Comparison of ENCODE assay signal across 8 cellular contexts in genomic region chr19:49118565-49119410, GRCh38. TPM values are rescaled to one million over a fixed set of nuclear protein-coding genes. Genes with fewer than 3 reads are reported as not detected.
DNase-seq lines count a peak whose midpoint lies in the region; ATAC-seq, FAIRE-seq and TF ChIP-seq lines count a peak whose summit lies in the region.

C19orf73 (minus strand) TSS chr19:49119143; CDS start chr19:49119022, 121 bp downstream.

- peak; percentile 17 for TF ChIP-seq CTCF in GM12864 (IDR thresholded peaks at IDR 0.05; ENCODE audit: low read depth, low read length, missing control alignments)
- no peak for TF ChIP-seq CTCF in pancreas (IDR thresholded peaks at IDR 0.05)
- peak in 2 of 6 experiments; percentile 15 to 34 for TF ChIP-seq CTCF in thyroid gland (IDR thresholded peaks at IDR 0.05)

- H3K36me3 ChIP-seq in pancreas (no peaks in the 10 kb centered on the region), thyroid gland (no peaks in the 10 kb centered on the region)

- ATAC-seq in HG02610 (IDR thresholded peaks at IDR 0.05; ENCODE audit: unreplicated experiment) (peak; percentile 81), SK-N-SH treated with all-trans-retinoic acid at 6 μM for 48 hours (peak; percentile 87), pancreas (peak; percentile 85 to 92 (median 86))

- peak within 1 kb of the TSS; percentile 67 for H3K4me3 ChIP-seq in GM12864 (ENCODE audit: low read depth, low read length)
- peak within 1 kb of the TSS; percentile 47 to 71 (median 59) for H3K4me3 ChIP-seq in pancreas
- H3K4me3 ChIP-seq in thyroid gland (replicated peaks in 1 of 3): peak within 1 kb of the TSS; percentile 20 to 49 (median 21)

- peaks cover 30% of the 10 kb centered on the region for H3K4me1 Mint-ChIP-seq in activated naive CD8-positive, alpha-beta T cell (ENCODE audit: low read depth)

- peak; percentile 56 for FAIRE-seq in pancreas (lab: Jason Lieb, UNC)

- H3K9me3 ChIP-seq in pancreas (no peaks in the 10 kb centered on the region), thyroid gland (no peaks in the 10 kb centered on the region)

- DNase-seq in GM12864 (ENCODE audit: low read depth): peak; percentile 76
- DNase-seq in NCI-H1092 (lab: John Stamatoyannopoulos, UW): peak; percentile 88
- DNase-seq in head of caudate nucleus: peak; percentile 91 to 99 (median 97)
- DNase-seq in pancreas: peak; percentile 95 to 99 (median 97)
- DNase-seq in thyroid gland: peak; percentile 94

- H3K36me3 Mint-ChIP-seq in activated naive CD8-positive, alpha-beta T cell: no peaks in the 10 kb centered on the region

- H3K4me3 Mint-ChIP-seq in activated naive CD8-positive, alpha-beta T cell: peak within 1 kb of the TSS; percentile 89

- H3K27me3 Mint-ChIP-seq in activated naive CD8-positive, alpha-beta T cell: no peaks in the 10 kb centered on the region

- 1% methylated on average over 68 to 85 of the region's 85 CpGs for WGBS in pancreas, 2 donors
- WGBS in thyroid gland, 2 donors: 2 to 16% methylated on average over 5 to 9 of the region's 85 CpGs

- intact Hi-C loops in head of caudate nucleus (cut with DNase I): no loop called here
- intact Hi-C loops in pancreas (cut with DNase I): no loop called here
- intact Hi-C loops in thyroid gland (cut with DNase I): loop anchor here (5.0 kb wide), 1 partner anchor 34 kb away; no protein-coding TSS in a partner anchor

- TF ChIP-seq POLR2A in thyroid gland (IDR thresholded peaks at IDR 0.05): peak in 1 of 2 donors; percentile 77

- peak within 1 kb of the TSS; percentile 87 for H3K27ac Mint-ChIP-seq in activated naive CD8-positive, alpha-beta T cell

- H3K4me1 ChIP-seq in pancreas: peaks cover 0 to 13% (median 10%) of the 10 kb centered on the region in 3 donors
- H3K4me1 ChIP-seq in thyroid gland: peaks cover 21 to 25% of the 10 kb centered on the region in 2 donors

- H3K27ac ChIP-seq in pancreas (peak within 1 kb of the TSS; percentile 97 to 100 (median 99)), thyroid gland (peak within 1 kb of the TSS; percentile 93 to 98 (median 95))

- H3K9me3 Mint-ChIP-seq in activated naive CD8-positive, alpha-beta T cell (ENCODE audit: low read depth): no peaks in the 10 kb centered on the region

- H3K27me3 ChIP-seq in pancreas (no peaks in the 10 kb centered on the region), thyroid gland (no peaks in the 10 kb centered on the region)

TF ChIP-seq in SK-N-SH treated with all-trans-retinoic acid at 6 μM for 48 hours, 23 proteins besides CTCF, POLR2A, EP300 and RAD21:
- TF ChIP-seq ARNTL (CRISPR knock-in tag; IDR thresholded peaks at IDR 0.05; ENCODE audit: borderline replicate concordance, low read depth): no peak
- no peak for TF ChIP-seq BACH2 (CRISPR knock-in tag; IDR thresholded peaks at IDR 0.05; ENCODE audit: borderline replicate concordance)
- TF ChIP-seq GLIS3 (CRISPR knock-in tag; IDR thresholded peaks at IDR 0.05): 0 out of 2 replicates have a peak, but pooled peaks have one; percentile 21
- TF ChIP-seq TCF4 (CRISPR knock-in tag; IDR thresholded peaks at IDR 0.05; ENCODE audit: borderline replicate concordance): no peak
- TF ChIP-seq TOX (CRISPR knock-in tag; IDR thresholded peaks at IDR 0.05; ENCODE audit: borderline replicate concordance): no peak
- 0 out of 2 replicates have a peak, but pooled peaks have one; percentile 64 for TF ChIP-seq TSHZ2 (CRISPR knock-in tag; IDR thresholded peaks at IDR 0.05)
- no peak for TF ChIP-seq PATZ1 (CRISPR knock-in tag; IDR thresholded peaks at IDR 0.05; ENCODE audit: borderline replicate concordance)
- 0 out of 2 replicates have a peak, but pooled peaks have one; percentile 24 for TF ChIP-seq CSDC2 (CRISPR knock-in tag; IDR thresholded peaks at IDR 0.05)
- TF ChIP-seq ZFP3 (CRISPR knock-in tag; IDR thresholded peaks at IDR 0.05): no peak

RNA-seq across cellular contexts. Expression of gene C19orf73, which starts in this region (rescaled TPM):
- total RNA-seq in pancreas (1 to 10 TPM; 1.4 to 2.1 (median 1.6) TPM), thyroid gland (10 to 100 TPM in 1 of 4 donors, 1 to 10 TPM in 3; 1.7 to 13.4 (median 6.1) TPM)
- 1 to 10 TPM; 4.9 to 9.8 TPM for polyA plus RNA-seq in pancreas

Comparison
In these comparisons a context has a peak if more than half of its experiments do, and no peak if none do; other contexts are left out.
1. Peak in every context shown above with its lines: DNase-seq, ATAC-seq, H3K4me3 ChIP-seq and H3K27ac ChIP-seq.